10 cellular contexts compared by ENCODE assay signal in genomic region chr10:4522296-4523000, GRCh38.
DNase-seq lines count a peak whose midpoint lies in the region; ATAC-seq and TF ChIP-seq lines count a peak whose summit lies in the region.
"Had no signal": no experiment of that assay in that cellular context is flagged by ENCODE, and none has a peak within 500 bp of the region (broad histone marks: within the 10 kb centered on the region; RNA-seq: fewer than 3 reads in every experiment).

No MANE protein-coding gene starts in this region.

- DNase-seq in renal cortical epithelial cell (ENCODE audit: low read depth): peak; percentile 90
- DNase-seq in putamen (ENCODE audit: low spot score): no peak
- no peak for DNase-seq in dorsolateral prefrontal cortex
- no peak for DNase-seq in left lung
- DNase-seq: CD8-positive, alpha-beta memory T cell; NCI-H446 had no signal

- no peak overlapping the region for H3K27ac ChIP-seq in dorsolateral prefrontal cortex
- H3K27ac ChIP-seq in left lung: no peak overlapping the region

- H3K9me3 ChIP-seq in left lung: no peaks in the 10 kb centered on the region

- no peak overlapping the region for H3K4me3 ChIP-seq in dorsolateral prefrontal cortex
- no peak overlapping the region for H3K4me3 ChIP-seq in left lung

- H3K27me3 ChIP-seq in dorsolateral prefrontal cortex (no peaks in the 10 kb centered on the region), left lung (no peaks in the 10 kb centered on the region)

- H3K36me3 ChIP-seq in left lung: no peaks in the 10 kb centered on the region

- no peak for TF ChIP-seq CTCF in dorsolateral prefrontal cortex (IDR thresholded peaks at IDR 0.05 in 54 of 56, conservative IDR thresholded peaks at IDR 0.05 in 2 of 56; ENCODE audit: low read depth in 1 of 56, partially characterized antibody in 56 of 56)
- TF ChIP-seq CTCF in left lung (IDR thresholded peaks at IDR 0.05): no peak

- no peaks in the 10 kb centered on the region for H3K4me1 ChIP-seq in left lung

- peak; percentile 80 for ATAC-seq in GM18873 (IDR thresholded peaks at IDR 0.05; ENCODE audit: low FRiP score, unreplicated experiment)
- peak; percentile 80 for ATAC-seq in GM21717 (IDR thresholded peaks at IDR 0.05; ENCODE audit: unreplicated experiment)
- peak; percentile 76 for ATAC-seq in HG03108 (IDR thresholded peaks at IDR 0.05; ENCODE audit: unreplicated experiment)
- no peak for ATAC-seq in left lung
- ATAC-seq: left lobe of liver had no signal

- intact Hi-C loops in dorsolateral prefrontal cortex (cut with DNase I): no loop called here
- intact Hi-C loops in left lung (cut with DNase I): no loop called here
